Comparison of ENCODE assay signal across 8 cellular contexts in genomic region chr12:101280006-101280505, GRCh38. TPM values are rescaled to one million over a fixed set of nuclear protein-coding genes. Genes with fewer than 3 reads are reported as not detected.
DNase-seq lines count a peak whose midpoint lies in the region; ATAC-seq and TF ChIP-seq lines count a peak whose summit lies in the region.

UTP20 (plus strand) TSS chr12:101280105; CDS start chr12:101280283, 178 bp downstream.

- no peak for TF ChIP-seq CTCF in DND-41 (IDR thresholded peaks at IDR 0.05; ENCODE audit: borderline replicate concordance, extremely low read depth, low read length, poor library complexity, severe bottlenecking)
- no peak for TF ChIP-seq CTCF in Peyer's patch (IDR thresholded peaks at IDR 0.05)
- no peak for TF ChIP-seq CTCF in esophagus muscularis mucosa (IDR thresholded peaks at IDR 0.05)

- DNase-seq in DND-41 (peak; percentile 90), KG1 (lab: John Stamatoyannopoulos, UW) (peak; percentile 78), Peyer's patch (peak; percentile 92 to 96 (median 93)), esophagus muscularis mucosa (ENCODE audit: extremely low spot score) (peak; percentile 98), myocyte (ENCODE audit: low read depth) (peak; percentile 94)
- peak; percentile 94 for DNase-seq in activated T-cell treated with anti-CD3 and anti-CD28 coated beads, Interleukin-2, amount 50 U/mL, for 4 hours
- peak; percentile 88 to 94 for DNase-seq in stimulated activated CD8-positive, alpha-beta memory T cell treated with anti-CD3 and anti-CD28 coated beads, Interleukin-7, amount 100 ng/mL, for 4 hours (ENCODE audit: low read depth in 2 of 2)

- peaks cover 28% of the 10 kb centered on the region for H3K79me2 ChIP-seq in DND-41 (ENCODE audit: insufficient read depth, low read length)

- TF ChIP-seq POLR2A in Peyer's patch (IDR thresholded peaks at IDR 0.05) (no peak), esophagus muscularis mucosa (IDR thresholded peaks at IDR 0.05; ENCODE audit: low read depth) (no peak)

- peak within 1 kb of the TSS; percentile 98 for H3K4me3 Mint-ChIP-seq in activated T-cell treated with anti-CD3 and anti-CD28 coated beads, Interleukin-2, amount 50 U/mL, for 4 hours

- under 1% methylated on average over 28 of the region's 34 CpGs for WGBS in esophagus muscularis mucosa

- H3K27me3 Mint-ChIP-seq in activated T-cell treated with anti-CD3 and anti-CD28 coated beads, Interleukin-2, amount 50 U/mL, for 4 hours (ENCODE audit: low read depth) = peaks cover 11% of the 10 kb centered on the region

- H3K4me2 ChIP-seq in DND-41 (ENCODE audit: insufficient read depth, low read length) = peak within 1 kb of the TSS; percentile 96

- H3K27ac ChIP-seq in DND-41 (ENCODE audit: low read length) = peak within 1 kb of the TSS; percentile 74
- peak within 1 kb of the TSS in 1 of 4 donors; percentile 55 for H3K27ac ChIP-seq in Peyer's patch
- peak within 1 kb of the TSS in 2 of 4 donors; percentile 38 to 57 for H3K27ac ChIP-seq in esophagus muscularis mucosa (replicated peaks in 1 of 4)

- no peak for TF ChIP-seq EP300 in esophagus muscularis mucosa (IDR thresholded peaks at IDR 0.05)

- H3K36me3 ChIP-seq in DND-41 (ENCODE audit: insufficient read depth, low read length) = peaks cover 29% of the 10 kb centered on the region
- H3K36me3 ChIP-seq in Peyer's patch = peaks cover 0 to 7% (median 0%) of the 10 kb centered on the region in 3 donors
- H3K36me3 ChIP-seq in esophagus muscularis mucosa = peaks cover 0 to 32% (median 15%) of the 10 kb centered on the region in 4 donors

- peaks cover 16% of the 10 kb centered on the region for H3K4me1 Mint-ChIP-seq in activated T-cell treated with anti-CD3 and anti-CD28 coated beads, Interleukin-2, amount 50 U/mL, for 4 hours (ENCODE audit: low read depth)

- H3K4me3 ChIP-seq in DND-41 (ENCODE audit: low read depth in 1 of 2, low read length in 2 of 2) = peak within 1 kb of the TSS; percentile 97 to 100
- peak within 1 kb of the TSS; percentile 73 to 99 (median 94) for H3K4me3 ChIP-seq in Peyer's patch
- peak within 1 kb of the TSS; percentile 67 to 87 (median 85) for H3K4me3 ChIP-seq in esophagus muscularis mucosa

- peaks cover 22% of the 10 kb centered on the region; the same call in 1 of the 2 replicates for H3K4me1 ChIP-seq in DND-41 (ENCODE audit: insufficient read depth, low read length)
- peaks cover 0 to 6% (median 0%) of the 10 kb centered on the region in 4 donors for H3K4me1 ChIP-seq in Peyer's patch
- H3K4me1 ChIP-seq in esophagus muscularis mucosa = peaks cover 0 to 14% (median 11%) of the 10 kb centered on the region in 4 donors

- H4K20me1 ChIP-seq in DND-41 (ENCODE audit: insufficient read depth, low read length) = no peaks in the 10 kb centered on the region

- H3K27me3 ChIP-seq in DND-41 (ENCODE audit: insufficient read depth, low read length, poor library complexity) = peaks cover 7% of the 10 kb centered on the region
- no peaks in the 10 kb centered on the region for H3K27me3 ChIP-seq in Peyer's patch
- H3K27me3 ChIP-seq in esophagus muscularis mucosa = peaks cover 0 to 4% (median 0%) of the 10 kb centered on the region in 4 donors

- peaks cover 21% of the 10 kb centered on the region for H3K36me3 Mint-ChIP-seq in activated T-cell treated with anti-CD3 and anti-CD28 coated beads, Interleukin-2, amount 50 U/mL, for 4 hours (ENCODE audit: insufficient read depth)

- ATAC-seq in DND-41 (ENCODE audit: insufficient read depth, low read depth) (peak; percentile 97), GM21737 (IDR thresholded peaks at IDR 0.05; ENCODE audit: unreplicated experiment) (peak; percentile 99)
- peak; percentile 99 to 100 for ATAC-seq in activated T-cell treated with anti-CD3 and anti-CD28 coated beads, Interleukin-2, amount 50 U/mL, for 4 hours

- H3K9me3 ChIP-seq in DND-41 (ENCODE audit: insufficient read depth, low read length, severe bottlenecking) = no peaks in the 10 kb centered on the region
- H3K9me3 ChIP-seq in Peyer's patch = no peaks in the 10 kb centered on the region
- no peaks in the 10 kb centered on the region for H3K9me3 ChIP-seq in esophagus muscularis mucosa

- H2AFZ ChIP-seq in DND-41 (ENCODE audit: low read depth, low read length) = peak within 1 kb of the TSS; percentile 100

- peak within 1 kb of the TSS; percentile 71 for H3K9ac ChIP-seq in DND-41 (ENCODE audit: low read depth, low read length)

- H3K9me3 Mint-ChIP-seq in activated T-cell treated with anti-CD3 and anti-CD28 coated beads, Interleukin-2, amount 50 U/mL, for 4 hours = no peaks in the 10 kb centered on the region

- intact Hi-C loops in esophagus muscularis mucosa (cut with DNase I) = no loop called here

RNA-seq across cellular contexts. Expression of gene UTP20, which starts in this region (rescaled TPM):
- total RNA-seq in Peyer's patch (10 to 100 TPM in 1 of 4 donors, 1 to 10 TPM in 3; 3.7 to 14.9 (median 5.5) TPM), esophagus muscularis mucosa (10 to 100 TPM in 3 of 4 donors, 1 to 10 TPM in 1; 9.3 to 12.6 (median 10.7) TPM), myocyte (16.0 and 18.3 TPM in 2 replicates)
- total RNA-seq in activated T-cell treated with anti-CD3 and anti-CD28 coated beads, Interleukin-2, amount 50 U/mL, for 4 hours = 10 to 100 TPM; 61.7 to 69.5 (median 68.3) TPM
- polyA plus RNA-seq in myocyte (2012) = 3.1 TPM
